ENCODE assay signal across 21 cellular contexts in genomic region chr20:59074456-59074855, GRCh38. TPM values are rescaled to one million over a fixed set of nuclear protein-coding genes. Genes with fewer than 3 reads are reported as not detected.
DNase-seq lines count a peak whose midpoint lies in the region; ATAC-seq, FAIRE-seq and TF ChIP-seq lines count a peak whose summit lies in the region.
"Had no signal": no experiment of that assay in that cellular context is flagged by ENCODE, and none has a peak within 500 bp of the region (broad histone marks: within the 10 kb centered on the region; RNA-seq: fewer than 3 reads in every experiment).

No MANE protein-coding gene starts in this region.

- H3K27me3 ChIP-seq in GM06990 (replicated peaks; ENCODE audit: control insufficient read depth, insufficient read depth, low read length) (no peaks in the 10 kb centered on the region; the same call in 1 of the 2 replicates), bronchial epithelial cell (ENCODE audit: control insufficient read depth, insufficient read depth, low read length) (no peaks in the 10 kb centered on the region)
- H3K27me3 ChIP-seq: ascending aorta, BLaER1 had no signal

- no peak overlapping the region for H3K4me3 ChIP-seq in GM06990 (replicated peaks; ENCODE audit: low read depth, low read length)
- H3K4me3 ChIP-seq in bronchial epithelial cell (ENCODE audit: low read depth, low read length), result no peak overlapping the region
- H3K4me3 ChIP-seq: ascending aorta, BLaER1, GM23338, heart left ventricle had no signal

- H3K36me3 ChIP-seq in GM06990 (ENCODE audit: control insufficient read depth, insufficient read depth, low read length) (no peaks in the 10 kb centered on the region), bronchial epithelial cell (ENCODE audit: control insufficient read depth, insufficient read depth, low read length) (no peaks in the 10 kb centered on the region)
- H3K36me3 ChIP-seq: ascending aorta, BLaER1, heart left ventricle had no signal

- TF ChIP-seq CTCF in GM06990 (IDR thresholded peaks at IDR 0.05; ENCODE audit: insufficient read depth, low read length, poor library complexity, severe bottlenecking) (no peak), bronchial epithelial cell (IDR thresholded peaks at IDR 0.05; ENCODE audit: insufficient read depth, low read length, severe bottlenecking) (no peak), GM13977 (IDR thresholded peaks at IDR 0.05; ENCODE audit: extremely low read depth, insufficient read depth, missing control alignments) (no peak)

- in situ Hi-C loops in GM13977 (cut with MboI; ENCODE audit: low pct_unique_long_range_greater_than_20kb, low sequenced_read_pairs, unreplicated experiment), result no loop called here

- FAIRE-seq in A204.1 (lab: Jason Lieb, UNC), result peak; percentile 86
- FAIRE-seq in bronchial epithelial cell (lab: Jason Lieb, UNC), result no peak

- ATAC-seq in GM19324 (IDR thresholded peaks at IDR 0.05; ENCODE audit: low FRiP score, unreplicated experiment), result no peak
- ATAC-seq: GM23338, heart left ventricle, Right ventricle myocardium inferior had no signal

- DNase-seq in GM06990 (ENCODE audit: extremely low read depth, insufficient read length) (peak; percentile 25), OCI-M1 (lab: John Stamatoyannopoulos, UW) (peak; percentile 9), bronchial epithelial cell (ENCODE audit: low read depth) (peak; percentile 83), NCI-H2107 (lab: John Stamatoyannopoulos, UW) (no peak), GM13977 (ENCODE audit: low spot score) (no peak), RPMI8226 (no peak)
- DNase-seq: activated CD4-positive, alpha-beta T cell treated with anti-CD3 and anti-CD28 coated beads for 1 hour; cortex of kidney; heart left ventricle; islet precursor cell; midbrain; NCI-H1048; NCI-H82; retina had no signal

RNA-seq across cellular contexts. Expression of gene PRELID3B, which starts 31.9 kb away (rescaled TPM):
- total RNA-seq in bronchial epithelial cell, result 160 and 202 TPM in 2 replicates

RNA-seq across cellular contexts. Expression of gene ATP5F1E, which starts 42.3 kb away (rescaled TPM):
- 17.1 and 25.3 TPM in 2 replicates for total RNA-seq in bronchial epithelial cell

RNA-seq across cellular contexts. Expression of gene TUBB1, which starts 55.2 kb away (rescaled TPM):
- not detected in 2 replicates for total RNA-seq in bronchial epithelial cell
- total RNA-seq: ascending aorta, epithelial cell of proximal tubule, GM23338 had no signal

Comparison
In these comparisons a context has a peak if more than half of its experiments do, and no peak if none do; other contexts are left out.
1. DNase-seq: peak in GM06990 (single experiment), OCI-M1 (single experiment) and bronchial epithelial cell (single experiment); none in NCI-H2107 (single experiment), GM13977 (single experiment) and RPMI8226 (single experiment).